11 cellular contexts compared by ENCODE assay signal in genomic region chr3:42020681-42021307, GRCh38. TPM values are rescaled to one million over a fixed set of nuclear protein-coding genes. Genes with fewer than 3 reads are reported as not detected.
DNase-seq lines count a peak whose midpoint lies in the region; ATAC-seq and TF ChIP-seq lines count a peak whose summit lies in the region.
"Had no signal": no experiment of that assay in that cellular context is flagged by ENCODE, and none has a peak within 500 bp of the region (broad histone marks: within the 10 kb centered on the region; RNA-seq: fewer than 3 reads in every experiment).

No MANE protein-coding gene starts in this region.

- TF ChIP-seq POLR2A in gastroesophageal sphincter (IDR thresholded peaks at IDR 0.05), result no peak

- WGBS in gastroesophageal sphincter (ENCODE audit: low coverage in 1 of 2), 2 donors, result 3 to 8% methylated on average over 2 of the region's 2 CpGs

- H3K27me3 Mint-ChIP-seq in activated T-cell treated with anti-CD3 and anti-CD28 coated beads, Interleukin-2, amount 50 U/mL, for 24 hours, result no peaks in the 10 kb centered on the region
- H3K27me3 Mint-ChIP-seq in activated T-helper 17 cell treated with anti-CD3 and anti-CD28 coated beads, Interleukin-2, amount 50 U/mL, for 72 hours, result no peaks in the 10 kb centered on the region
- H3K27me3 Mint-ChIP-seq: naive B cell had no signal

- H3K36me3 Mint-ChIP-seq in activated T-cell treated with anti-CD3 and anti-CD28 coated beads, Interleukin-2, amount 50 U/mL, for 24 hours (ENCODE audit: low read depth), result no peaks in the 10 kb centered on the region
- no peaks in the 10 kb centered on the region for H3K36me3 Mint-ChIP-seq in activated T-helper 17 cell treated with anti-CD3 and anti-CD28 coated beads, Interleukin-2, amount 50 U/mL, for 72 hours (ENCODE audit: low read depth)
- H3K36me3 Mint-ChIP-seq: naive B cell had no signal

- no peaks in the 10 kb centered on the region for H3K9me3 Mint-ChIP-seq in activated T-cell treated with anti-CD3 and anti-CD28 coated beads, Interleukin-2, amount 50 U/mL, for 24 hours
- no peaks in the 10 kb centered on the region for H3K9me3 Mint-ChIP-seq in activated T-helper 17 cell treated with anti-CD3 and anti-CD28 coated beads, Interleukin-2, amount 50 U/mL, for 72 hours
- H3K9me3 Mint-ChIP-seq: naive B cell had no signal

- H3K4me1 ChIP-seq in gastroesophageal sphincter, result peaks cover 9 to 100% (median 47%) of the 10 kb centered on the region in 3 donors

- TF ChIP-seq EP300 in gastroesophageal sphincter (IDR thresholded peaks at IDR 0.05), result no peak

- no peak overlapping the region for H3K4me3 Mint-ChIP-seq in activated T-cell treated with anti-CD3 and anti-CD28 coated beads, Interleukin-2, amount 50 U/mL, for 24 hours
- peak overlapping the region; percentile 11 for H3K4me3 Mint-ChIP-seq in activated T-helper 17 cell treated with anti-CD3 and anti-CD28 coated beads, Interleukin-2, amount 50 U/mL, for 72 hours

- H3K27me3 ChIP-seq in gastroesophageal sphincter, result no peaks in the 10 kb centered on the region
- H3K27me3 ChIP-seq: BE2C, dorsolateral prefrontal cortex had no signal

- peaks cover 85% of the 10 kb centered on the region for H3K4me1 Mint-ChIP-seq in activated T-cell treated with anti-CD3 and anti-CD28 coated beads, Interleukin-2, amount 50 U/mL, for 24 hours (ENCODE audit: low read depth)
- H3K4me1 Mint-ChIP-seq in activated T-helper 17 cell treated with anti-CD3 and anti-CD28 coated beads, Interleukin-2, amount 50 U/mL, for 72 hours, result peaks cover 34% of the 10 kb centered on the region

- no peaks in the 10 kb centered on the region for H3K9me3 ChIP-seq in gastroesophageal sphincter
- H3K9me3 ChIP-seq: BE2C had no signal

- ATAC-seq in activated T-helper 17 cell treated with anti-CD3 and anti-CD28 coated beads, Interleukin-2, amount 50 U/mL, for 72 hours (replicated peaks), result peak; percentile 77
- ATAC-seq in gastroesophageal sphincter, result no peak
- no peak for ATAC-seq in GM18861 (IDR thresholded peaks at IDR 0.05; ENCODE audit: unreplicated experiment)
- no peak for ATAC-seq in GM19455 (IDR thresholded peaks at IDR 0.05; ENCODE audit: unreplicated experiment)

- TF ChIP-seq CTCF in gastroesophageal sphincter (IDR thresholded peaks at IDR 0.05), result no peak

- peak overlapping the region in 3 of 4 donors; percentile 66 to 81 (median 72) for H3K27ac ChIP-seq in gastroesophageal sphincter

- H3K27ac Mint-ChIP-seq in activated T-cell treated with anti-CD3 and anti-CD28 coated beads, Interleukin-2, amount 50 U/mL, for 24 hours, result peak overlapping the region; percentile 66
- H3K27ac Mint-ChIP-seq in activated T-helper 17 cell treated with anti-CD3 and anti-CD28 coated beads, Interleukin-2, amount 50 U/mL, for 72 hours, result peak overlapping the region; percentile 60

- DNase-seq in activated T-cell treated with anti-CD3 and anti-CD28 coated beads, Interleukin-2, amount 50 U/mL, for 24 hours, result no peak
- no peak for DNase-seq in activated T-cell treated with anti-CD3 and anti-CD28 coated beads, Interleukin-2, amount 50 U/mL, for 1 hour
- DNase-seq in stromal cell of bone marrow (ENCODE audit: low read depth) (peak; percentile 70), OCI-M1 (lab: John Stamatoyannopoulos, UW) (no peak)
- DNase-seq: BE2C, dorsolateral prefrontal cortex, naive B cell had no signal

- H3K36me3 ChIP-seq in gastroesophageal sphincter, result no peaks in the 10 kb centered on the region
- H3K36me3 ChIP-seq: BE2C had no signal

- no peak overlapping the region for H3K4me3 ChIP-seq in gastroesophageal sphincter
- H3K4me3 ChIP-seq: dorsolateral prefrontal cortex had no signal

RNA-seq across cellular contexts. Expression of gene ULK4, which starts 58.9 kb away (rescaled TPM):
- 1 to 10 TPM; 7.0 to 7.7 TPM for total RNA-seq in activated T-helper 17 cell treated with anti-CD3 and anti-CD28 coated beads, Interleukin-2, amount 50 U/mL, for 72 hours
- total RNA-seq in gastroesophageal sphincter, result 10 to 100 TPM in 2 of 4 donors, 1 to 10 TPM in 2; 3.8 to 15.4 (median 8.8) TPM
